ENCODE assay signal across 9 cellular contexts in the genomic region with DNA sequence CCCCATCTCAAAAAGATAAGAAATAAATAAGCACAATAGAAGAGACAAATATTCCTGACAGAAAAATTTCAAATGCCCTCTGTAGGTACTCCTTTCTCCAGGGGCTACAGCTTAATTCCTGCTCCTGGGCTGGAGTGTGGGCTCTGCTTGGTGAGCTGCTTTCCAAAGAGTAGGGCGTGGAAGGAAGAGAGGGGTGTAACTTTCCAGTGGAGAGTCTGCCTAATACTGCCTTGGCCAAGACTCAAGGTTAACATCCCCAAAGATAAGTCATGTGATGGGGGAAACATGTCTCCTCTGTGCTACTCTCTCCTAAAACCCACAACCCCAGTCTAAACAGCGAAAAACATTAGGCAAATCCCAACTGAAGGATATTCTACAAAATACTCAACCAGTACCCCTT. TPM values are rescaled to one million over a fixed set of nuclear protein-coding genes. Genes with fewer than 3 reads are reported as not detected.
"Had no signal": no experiment of that assay in that cellular context is flagged by ENCODE, and none has a peak within 500 bp of the region (broad histone marks: within the 10 kb centered on the region; RNA-seq: fewer than 3 reads in every experiment).

No MANE protein-coding gene starts in this region.

- H3K4me3 ChIP-seq: GM12878 had no signal

- ATAC-seq: GM12878 had no signal

- FAIRE-seq: G401.6, GM12878, GM12891, GM12892, GM18507, GM19239 had no signal

- DNase-seq: GDM1, GF-D8 had no signal

RNA-seq across cellular contexts. Expression of a gene that starts 42.7 kb away (rescaled TPM):
- total RNA-seq: G401, GM12878 had no signal
